Comparison of ENCODE assay signal across 8 cellular contexts in the genomic region with DNA sequence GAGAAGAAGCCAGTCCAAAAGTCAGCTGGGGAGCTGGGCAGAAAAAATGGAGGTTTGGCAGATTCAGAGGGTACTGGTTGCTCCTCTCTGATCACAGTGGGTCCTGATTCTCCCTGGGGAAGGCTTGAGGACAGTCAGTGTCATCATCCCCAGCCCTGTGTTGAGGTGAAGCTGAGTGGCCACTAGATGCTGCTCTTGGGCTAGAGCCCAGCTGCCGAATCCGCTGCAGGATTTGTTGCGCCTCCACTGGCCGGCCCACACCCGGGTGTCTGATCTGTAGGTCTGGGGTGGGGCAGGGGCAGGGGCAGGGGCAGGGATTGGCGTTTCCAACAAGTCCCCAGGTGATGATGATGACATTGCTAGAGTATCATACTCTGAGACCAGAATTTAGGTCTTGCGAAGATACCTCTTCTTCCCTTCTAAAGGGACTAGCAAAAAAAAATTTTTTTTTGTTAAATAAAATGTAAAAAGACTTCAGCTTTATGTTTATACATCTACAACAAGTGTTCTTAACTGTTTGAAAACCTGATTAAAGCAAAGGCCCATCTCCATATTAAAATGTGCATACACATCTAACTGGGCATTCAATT.
DNase-seq lines count a peak whose midpoint lies in the region; ATAC-seq and TF ChIP-seq lines count a peak whose summit lies in the region.

No MANE protein-coding gene starts in this region.

- peaks cover 10% of the 10 kb centered on the region for H3K36me3 Mint-ChIP-seq in T-helper 17 cell (ENCODE audit: low read depth)

- peak; percentile 73 for DNase-seq in Daoy (ENCODE audit: low read depth)
- DNase-seq in KBM-7 = peak; percentile 53
- peak; percentile 42 for DNase-seq in T1000 (lab: John Stamatoyannopoulos, UW)
- DNase-seq in foreskin fibroblast = peak; percentile 58 to 87
- peak; percentile 25 to 95 (median 65) for DNase-seq in posterior cingulate gyrus
- no peak for DNase-seq in T-helper 17 cell

- ATAC-seq in HG03520 (IDR thresholded peaks at IDR 0.05; ENCODE audit: unreplicated experiment) = no peak
- no peak for ATAC-seq in GM18858 (IDR thresholded peaks at IDR 0.05; ENCODE audit: unreplicated experiment)
- ATAC-seq in T-helper 17 cell = no peak

- intact Hi-C loops in posterior cingulate gyrus (cut with DNase I) = loop anchor here (1.0 to 10.0 kb wide), 3 partner anchors 125 to 377 kb away; no protein-coding TSS in a partner anchor

- H3K27ac Mint-ChIP-seq in T-helper 17 cell = no peak overlapping the region

- H3K4me3 ChIP-seq in foreskin fibroblast (ENCODE audit: low read depth in 1 of 2, low read length in 2 of 2) = no peak overlapping the region

- H3K27me3 Mint-ChIP-seq in T-helper 17 cell = no peaks in the 10 kb centered on the region

- H3K4me1 Mint-ChIP-seq in T-helper 17 cell = peaks cover 7% of the 10 kb centered on the region

- H3K9me3 ChIP-seq in T-helper 17 cell (ENCODE audit: control insufficient read depth, low read length, poor library complexity, severe bottlenecking) = no peaks in the 10 kb centered on the region

- peak; percentile 90 for TF ChIP-seq CTCF in foreskin fibroblast (IDR thresholded peaks at IDR 0.05; ENCODE audit: low read depth, low read length)

- in situ Hi-C loops in KBM-7 (cut with MboI; ENCODE audit: low pct_unique_long_range_greater_than_20kb, low sequenced_read_pairs) = loop anchor here (10.0 kb wide), 2 partner anchors 147 to 203 kb away; no protein-coding TSS in a partner anchor

- no peak overlapping the region for H3K4me3 Mint-ChIP-seq in T-helper 17 cell

Comparison
In these comparisons a context has a peak if more than half of its experiments do, and no peak if none do; other contexts are left out.
1. DNase-seq: peak in Daoy (single experiment), KBM-7 (single experiment), T1000 (single experiment), foreskin fibroblast (2 of 2) and posterior cingulate gyrus (10 of 10); none in T-helper 17 cell (0 of 3).